In genomic region chr2:9973691-9974090, GRCh38 we compare ENCODE assay signal across 12 cellular contexts.
"Had no signal": no experiment of that assay in that cellular context is flagged by ENCODE, and none has a peak within 500 bp of the region (broad histone marks: within the 10 kb centered on the region; RNA-seq: fewer than 3 reads in every experiment).

No MANE protein-coding gene starts in this region.

- DNase-seq: activated B cell treated with CpG ODN at 0.5 μM for 24 hours; activated CD4-positive, alpha-beta T cell treated with anti-CD3 and anti-CD28 coated beads, Interleukin-2, amount 10 ng/mL, durations not matched to agents 24 days and 14 days; activated naive CD4-positive, alpha-beta T cell treated with anti-CD3 and anti-CD28 coated beads for 36 hours; cortex of kidney; effector memory CD4-positive, alpha-beta T cell; mucosa of descending colon; naive thymus-derived CD8-positive, alpha-beta T cell; stimulated activated CD4-positive, alpha-beta T cell treated with anti-CD3 and anti-CD28 coated beads, Interleukin-4, amount 100 ng/mL, for 24 hours; T-helper 2 cell; testis had no signal

- H3K4me3 ChIP-seq: mucosa of descending colon, testis had no signal

- H3K27ac ChIP-seq: neutrophil, testis had no signal

- H3K27me3 ChIP-seq: neutrophil, testis had no signal

- ATAC-seq: activated T-helper 17 cell treated with anti-CD3 and anti-CD28 coated beads, Interleukin-2, amount 50 U/mL, for 72 hours; mucosa of descending colon; naive thymus-derived CD8-positive, alpha-beta T cell had no signal

- H3K9me3 ChIP-seq: mucosa of descending colon, neutrophil, testis had no signal

- H3K36me3 ChIP-seq: neutrophil had no signal

- H3K4me1 ChIP-seq: testis had no signal
